Comparison of ENCODE assay signal across 2 cellular contexts in the genomic region with DNA sequence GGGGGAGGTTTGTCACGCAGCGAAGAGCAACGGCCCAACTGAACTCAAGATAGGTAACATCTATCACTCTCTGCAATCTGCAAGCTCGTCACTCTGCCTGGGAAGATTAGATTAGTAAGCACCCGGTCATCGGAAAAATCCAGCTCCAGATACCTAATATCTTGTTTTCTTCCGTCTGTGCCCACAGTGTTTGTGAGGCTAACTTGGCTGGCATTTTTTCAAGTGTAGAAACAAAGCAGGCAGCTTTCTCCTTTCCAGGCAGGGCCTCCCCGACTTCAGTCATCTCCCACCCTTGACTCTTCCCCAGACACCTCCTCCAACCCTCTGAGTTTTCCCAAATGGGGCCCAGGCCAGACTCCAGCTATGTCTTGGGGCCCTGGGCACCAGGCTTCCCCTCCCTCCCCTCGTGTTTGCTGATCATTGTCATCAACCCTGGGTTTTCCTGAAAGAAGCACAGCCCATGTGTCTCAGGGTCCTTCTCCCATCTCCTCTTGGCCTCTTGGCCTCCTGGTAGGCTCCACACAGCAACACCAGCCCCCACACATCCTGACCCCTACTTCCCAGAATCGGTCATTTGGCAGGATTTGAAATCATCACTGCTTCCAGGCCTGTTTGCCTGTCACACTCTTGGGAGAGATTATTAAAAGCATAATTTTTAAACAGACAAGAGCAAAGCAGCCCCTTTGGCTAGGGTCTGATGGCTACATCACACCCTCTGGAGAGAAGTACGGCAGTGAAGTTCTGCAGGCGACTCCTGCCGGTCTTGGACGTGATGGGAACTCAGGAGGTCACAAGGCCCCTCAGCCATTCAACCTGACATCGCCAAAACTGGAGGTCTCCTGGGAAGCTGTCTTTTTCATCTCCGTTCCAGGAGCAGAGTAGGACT.
TF ChIP-seq lines count a peak whose summit lies in the region.

No MANE protein-coding gene starts in this region.

TF ChIP-seq in HepG2, 621 proteins besides CTCF, POLR2A, EP300 and RAD21 (continued from another document):
- TF ChIP-seq PRPF4 (IDR thresholded peaks at IDR 0.05; ENCODE audit: low read depth, low read length, poor library complexity, severe bottlenecking) (no peak), CCAR2 (optimal IDR thresholded peaks at IDR 0.05; ENCODE audit: low read depth, low read length) (no peak), NCOR1 (IDR thresholded peaks at IDR 0.05; ENCODE audit: borderline replicate concordance, low read length) (no peak), ZFP62 (CRISPR knock-in tag; IDR thresholded peaks at IDR 0.05) (no peak), NAIF1 (CRISPR knock-in tag; IDR thresholded peaks at IDR 0.05; ENCODE audit: borderline replicate concordance) (no peak), MAFK (conservative IDR thresholded peaks at IDR 0.05 in 1 of 2, IDR thresholded peaks at IDR 0.05 in 1 of 2; ENCODE audit: low read length in 2 of 2) (peak in 1 of 2 experiments; percentile 32; a peak in 1 of 4 replicates), ZSCAN25 (CRISPR knock-in tag; IDR thresholded peaks at IDR 0.05) (no peak)
- TF ChIP-seq, protein P1, sequence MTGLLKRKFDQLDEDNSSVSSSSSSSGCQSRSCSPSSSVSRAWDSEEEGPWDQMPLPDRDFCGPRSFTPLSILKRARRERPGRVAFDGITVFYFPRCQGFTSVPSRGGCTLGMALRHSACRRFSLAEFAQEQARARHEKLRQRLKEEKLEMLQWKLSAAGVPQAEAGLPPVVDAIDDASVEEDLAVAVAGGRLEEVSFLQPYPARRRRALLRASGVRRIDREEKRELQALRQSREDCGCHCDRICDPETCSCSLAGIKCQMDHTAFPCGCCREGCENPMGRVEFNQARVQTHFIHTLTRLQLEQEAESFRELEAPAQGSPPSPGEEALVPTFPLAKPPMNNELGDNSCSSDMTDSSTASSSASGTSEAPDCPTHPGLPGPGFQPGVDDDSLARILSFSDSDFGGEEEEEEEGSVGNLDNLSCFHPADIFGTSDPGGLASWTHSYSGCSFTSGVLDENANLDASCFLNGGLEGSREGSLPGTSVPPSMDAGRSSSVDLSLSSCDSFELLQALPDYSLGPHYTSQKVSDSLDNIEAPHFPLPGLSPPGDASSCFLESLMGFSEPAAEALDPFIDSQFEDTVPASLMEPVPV (CRISPR knock-in tag; IDR thresholded peaks at IDR 0.05): no peak
TF ChIP-seq in HepG2: peak in this region for 2.

TF ChIP-seq in WTC11, 78 proteins besides CTCF, POLR2A, EP300 and RAD21 (continued from another document):
- TF ChIP-seq, protein P2, sequence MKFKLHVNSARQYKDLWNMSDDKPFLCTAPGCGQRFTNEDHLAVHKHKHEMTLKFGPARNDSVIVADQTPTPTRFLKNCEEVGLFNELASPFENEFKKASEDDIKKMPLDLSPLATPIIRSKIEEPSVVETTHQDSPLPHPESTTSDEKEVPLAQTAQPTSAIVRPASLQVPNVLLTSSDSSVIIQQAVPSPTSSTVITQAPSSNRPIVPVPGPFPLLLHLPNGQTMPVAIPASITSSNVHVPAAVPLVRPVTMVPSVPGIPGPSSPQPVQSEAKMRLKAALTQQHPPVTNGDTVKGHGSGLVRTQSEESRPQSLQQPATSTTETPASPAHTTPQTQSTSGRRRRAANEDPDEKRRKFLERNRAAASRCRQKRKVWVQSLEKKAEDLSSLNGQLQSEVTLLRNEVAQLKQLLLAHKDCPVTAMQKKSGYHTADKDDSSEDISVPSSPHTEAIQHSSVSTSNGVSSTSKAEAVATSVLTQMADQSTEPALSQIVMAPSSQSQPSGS (CRISPR knock-in tag; IDR thresholded peaks at IDR 0.05; ENCODE audit: borderline replicate concordance, low read depth): no peak
- TF ChIP-seq ZNF138 (CRISPR knock-in tag; conservative IDR thresholded peaks at IDR 0.05): no peak
- TF ChIP-seq, protein P3, sequence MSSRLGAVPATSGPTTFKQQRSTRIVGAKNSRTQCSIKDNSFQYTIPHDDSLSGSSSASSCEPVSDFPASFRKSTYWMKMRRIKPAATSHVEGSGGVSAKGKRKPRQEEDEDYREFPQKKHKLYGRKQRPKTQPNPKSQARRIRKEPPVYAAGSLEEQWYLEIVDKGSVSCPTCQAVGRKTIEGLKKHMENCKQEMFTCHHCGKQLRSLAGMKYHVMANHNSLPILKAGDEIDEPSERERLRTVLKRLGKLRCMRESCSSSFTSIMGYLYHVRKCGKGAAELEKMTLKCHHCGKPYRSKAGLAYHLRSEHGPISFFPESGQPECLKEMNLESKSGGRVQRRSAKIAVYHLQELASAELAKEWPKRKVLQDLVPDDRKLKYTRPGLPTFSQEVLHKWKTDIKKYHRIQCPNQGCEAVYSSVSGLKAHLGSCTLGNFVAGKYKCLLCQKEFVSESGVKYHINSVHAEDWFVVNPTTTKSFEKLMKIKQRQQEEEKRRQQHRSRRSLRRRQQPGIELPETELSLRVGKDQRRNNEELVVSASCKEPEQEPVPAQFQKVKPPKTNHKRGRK (CRISPR knock-in tag; IDR thresholded peaks at IDR 0.05; ENCODE audit: borderline replicate concordance): no peak
- no peak for TF ChIP-seq MYBL2 (CRISPR knock-in tag; IDR thresholded peaks at IDR 0.05)
- TF ChIP-seq, protein P4, sequence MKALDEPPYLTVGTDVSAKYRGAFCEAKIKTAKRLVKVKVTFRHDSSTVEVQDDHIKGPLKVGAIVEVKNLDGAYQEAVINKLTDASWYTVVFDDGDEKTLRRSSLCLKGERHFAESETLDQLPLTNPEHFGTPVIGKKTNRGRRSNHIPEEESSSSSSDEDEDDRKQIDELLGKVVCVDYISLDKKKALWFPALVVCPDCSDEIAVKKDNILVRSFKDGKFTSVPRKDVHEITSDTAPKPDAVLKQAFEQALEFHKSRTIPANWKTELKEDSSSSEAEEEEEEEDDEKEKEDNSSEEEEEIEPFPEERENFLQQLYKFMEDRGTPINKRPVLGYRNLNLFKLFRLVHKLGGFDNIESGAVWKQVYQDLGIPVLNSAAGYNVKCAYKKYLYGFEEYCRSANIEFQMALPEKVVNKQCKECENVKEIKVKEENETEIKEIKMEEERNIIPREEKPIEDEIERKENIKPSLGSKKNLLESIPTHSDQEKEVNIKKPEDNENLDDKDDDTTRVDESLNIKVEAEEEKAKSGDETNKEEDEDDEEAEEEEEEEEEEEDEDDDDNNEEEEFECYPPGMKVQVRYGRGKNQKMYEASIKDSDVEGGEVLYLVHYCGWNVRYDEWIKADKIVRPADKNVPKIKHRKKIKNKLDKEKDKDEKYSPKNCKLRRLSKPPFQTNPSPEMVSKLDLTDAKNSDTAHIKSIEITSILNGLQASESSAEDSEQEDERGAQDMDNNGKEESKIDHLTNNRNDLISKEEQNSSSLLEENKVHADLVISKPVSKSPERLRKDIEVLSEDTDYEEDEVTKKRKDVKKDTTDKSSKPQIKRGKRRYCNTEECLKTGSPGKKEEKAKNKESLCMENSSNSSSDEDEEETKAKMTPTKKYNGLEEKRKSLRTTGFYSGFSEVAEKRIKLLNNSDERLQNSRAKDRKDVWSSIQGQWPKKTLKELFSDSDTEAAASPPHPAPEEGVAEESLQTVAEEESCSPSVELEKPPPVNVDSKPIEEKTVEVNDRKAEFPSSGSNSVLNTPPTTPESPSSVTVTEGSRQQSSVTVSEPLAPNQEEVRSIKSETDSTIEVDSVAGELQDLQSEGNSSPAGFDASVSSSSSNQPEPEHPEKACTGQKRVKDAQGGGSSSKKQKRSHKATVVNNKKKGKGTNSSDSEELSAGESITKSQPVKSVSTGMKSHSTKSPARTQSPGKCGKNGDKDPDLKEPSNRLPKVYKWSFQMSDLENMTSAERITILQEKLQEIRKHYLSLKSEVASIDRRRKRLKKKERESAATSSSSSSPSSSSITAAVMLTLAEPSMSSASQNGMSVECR (CRISPR knock-in tag; IDR thresholded peaks at IDR 0.05; ENCODE audit: borderline replicate concordance): no peak
- no peak for TF ChIP-seq GRHL2 (CRISPR knock-in tag; IDR thresholded peaks at IDR 0.05; ENCODE audit: insufficient replicate concordance, severe bottlenecking)
- TF ChIP-seq ATF1 (CRISPR knock-in tag; IDR thresholded peaks at IDR 0.05): no peak
- TF ChIP-seq ZNF396 (CRISPR knock-in tag; IDR thresholded peaks at IDR 0.05; ENCODE audit: borderline replicate concordance): no peak
